Comparison of ENCODE assay signal across 8 cellular contexts in the genomic region with DNA sequence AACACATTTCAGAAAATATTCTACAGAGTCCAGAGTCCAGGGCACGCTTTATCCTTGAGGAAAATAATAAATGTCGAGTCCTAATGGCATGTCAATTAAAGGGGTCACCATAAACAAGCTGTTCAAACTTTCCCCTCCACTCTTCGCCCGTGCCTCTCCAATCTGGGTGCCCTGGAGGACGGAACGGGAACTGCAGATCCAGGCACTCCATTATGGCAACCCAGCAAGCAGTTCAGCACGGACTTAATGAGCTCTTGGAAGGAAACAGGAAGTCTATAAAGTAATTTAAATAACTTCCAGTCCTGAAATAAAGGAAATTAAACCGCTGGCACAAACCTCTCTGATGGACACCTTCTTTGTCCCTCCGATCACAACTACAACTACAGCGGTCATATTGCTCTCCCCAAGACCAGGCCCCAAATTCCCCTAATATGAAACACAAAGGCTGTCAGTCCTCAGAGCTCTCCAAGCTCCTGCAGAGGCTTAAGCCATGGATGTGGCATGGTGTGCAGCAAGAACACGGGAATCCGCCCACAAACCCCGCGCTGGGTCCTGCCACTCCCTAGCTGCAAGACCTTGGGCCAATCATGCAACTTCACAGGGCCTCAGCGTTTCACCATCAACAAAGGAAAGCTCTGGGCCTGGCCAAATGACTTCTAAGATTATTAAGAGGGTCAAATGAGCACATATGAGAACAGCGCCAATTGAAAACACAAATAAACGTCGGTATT. TPM values are rescaled to one million over a fixed set of nuclear protein-coding genes. Genes with fewer than 3 reads are reported as not detected.
DNase-seq lines count a peak whose midpoint lies in the region; ATAC-seq, FAIRE-seq and TF ChIP-seq lines count a peak whose summit lies in the region.

No MANE protein-coding gene starts in this region.

- H3K4ac ChIP-seq in H9 (ENCODE audit: low read depth, low read length) (no peak overlapping the region), mesendoderm (ENCODE audit: low read depth, low read length) (no peak overlapping the region)

- H3K14ac ChIP-seq in H9 (ENCODE audit: insufficient read depth, low read length) = no peak overlapping the region

- FAIRE-seq in GM12892 (lab: Jason Lieb, UNC) = no peak

- peak; percentile 86 for ATAC-seq in WTC11
- ATAC-seq in HG02884 (IDR thresholded peaks at IDR 0.05; ENCODE audit: unreplicated experiment) = no peak

- H2BK120ac ChIP-seq in H9 (ENCODE audit: low read depth, low read length, poor library complexity, severe bottlenecking) (no peak overlapping the region), mesendoderm (ENCODE audit: low read depth, low read length) (no peak overlapping the region)

- TF ChIP-seq CTCF in H9 (conservative IDR thresholded peaks at IDR 0.05) (peak; percentile 77), WTC11 (IDR thresholded peaks at IDR 0.05) (peak; percentile 87)

- H3K79me2 ChIP-seq in H9 (ENCODE audit: insufficient read depth, low read length) (no peaks in the 10 kb centered on the region), mesendoderm (ENCODE audit: control insufficient read depth, insufficient read depth, low read length) (no peaks in the 10 kb centered on the region)

- H3K9ac ChIP-seq in H9 (ENCODE audit: extremely low read depth, insufficient read length, low read length) (no peak overlapping the region), mesendoderm (ENCODE audit: low read length) (no peak overlapping the region)

- H2BK15ac ChIP-seq in H9 (ENCODE audit: low read depth, low read length) (no peak overlapping the region), mesendoderm (replicated peaks; ENCODE audit: low read depth) (no peak overlapping the region)

- no peaks in the 10 kb centered on the region for H3K9me3 ChIP-seq in H9 (ENCODE audit: control insufficient read depth, low read depth, low read length)

- no peaks in the 10 kb centered on the region for H3K36me3 ChIP-seq in mesendoderm (ENCODE audit: control insufficient read depth, insufficient read depth, low read length)

- H3K79me1 ChIP-seq in H9 (ENCODE audit: insufficient read depth, low read depth, low read length, poor library complexity, severe bottlenecking) = no peaks in the 10 kb centered on the region
- H3K79me1 ChIP-seq in mesendoderm (ENCODE audit: low read length) = no peaks in the 10 kb centered on the region

- H2BK12ac ChIP-seq in H9 (ENCODE audit: insufficient read length, low read depth, low read length) = no peak overlapping the region

- no peak overlapping the region for H4K91ac ChIP-seq in H9 (ENCODE audit: insufficient read length, low read depth, low read length)

- no peak overlapping the region for H3K4me3 ChIP-seq in mesendoderm (ENCODE audit: low read length)

- H3K4me2 ChIP-seq in H9 (ENCODE audit: insufficient read depth, insufficient read length, low read length) (no peak overlapping the region), mesendoderm (ENCODE audit: low read length) (no peak overlapping the region)

- no peaks in the 10 kb centered on the region for H4K20me1 ChIP-seq in H9 (ENCODE audit: control insufficient read depth, insufficient read depth, insufficient read length)

- H3K23ac ChIP-seq in H9 (ENCODE audit: insufficient read length, low read depth, low read length) (no peak overlapping the region), mesendoderm (ENCODE audit: low read length) (no peak overlapping the region)

- H2BK5ac ChIP-seq in H9 (ENCODE audit: insufficient read length, low read length) (no peak overlapping the region), mesendoderm (ENCODE audit: low read length) (no peak overlapping the region)

- H3K27ac Mint-ChIP-seq in H9 (no peak overlapping the region), WTC11 (no peak overlapping the region)

- WGBS in H9 (ENCODE audit: extremely low coverage, insufficient read length, low lambda C conversion rate) = no CpG with 5 or more reads among the region's 18 CpGs
- WGBS in mesendoderm (ENCODE audit: extremely low coverage, insufficient coverage, low lambda C conversion rate) = no CpG with 5 or more reads among the region's 18 CpGs

- H3K27me3 Mint-ChIP-seq in H9 (ENCODE audit: low read depth) = peaks cover 9% of the 10 kb centered on the region
- H3K27me3 Mint-ChIP-seq in WTC11 (ENCODE audit: low read depth) = no peaks in the 10 kb centered on the region; the same call in 1 of the 2 replicates

- POLR2A ChIA-PET in WTC11 (lab: Charles Lee) = interaction anchor here (0.5 to 1.1 kb wide), 3 partner anchors 10 to 265 kb away, joined by 3 to 5 read pairs (median 3); no protein-coding TSS in a partner anchor

- H3K36me3 Mint-ChIP-seq in H9 (ENCODE audit: insufficient read depth in 1 of 3, low read depth in 3 of 3) (no peaks in the 10 kb centered on the region), WTC11 (peaks cover under 1% of the 10 kb centered on the region; the same call in 1 of the 2 replicates)

- no peak overlapping the region for H3K4me3 Mint-ChIP-seq in H9
- no peak overlapping the region for H3K4me3 Mint-ChIP-seq in WTC11

- H3K18ac ChIP-seq in H9 (ENCODE audit: insufficient read length, low read depth, low read length) (no peak overlapping the region), mesendoderm (ENCODE audit: low read length) (no peak overlapping the region)

- H2AK5ac ChIP-seq in H9 (ENCODE audit: insufficient read length, low read length) = no peak overlapping the region
- H2AK5ac ChIP-seq in mesendoderm (ENCODE audit: low read length) = no peak overlapping the region

- no peak for TF ChIP-seq POLR2A in GM12892 (IDR thresholded peaks at IDR 0.05; ENCODE audit: low read depth, low read length)

- H3T11ph ChIP-seq in H9 (ENCODE audit: low read length) = no peak overlapping the region

- no peak overlapping the region for H2BK20ac ChIP-seq in H9 (ENCODE audit: low read depth, low read length, poor library complexity, severe bottlenecking)

- H3K27me3 ChIP-seq in H9 (ENCODE audit: insufficient read depth, low read length) (no peaks in the 10 kb centered on the region), mesendoderm (ENCODE audit: insufficient read depth, low read length, poor library complexity) (no peaks in the 10 kb centered on the region)

- H3K23me2 ChIP-seq in H9 (ENCODE audit: insufficient read length, low read depth, low read length, poor library complexity, severe bottlenecking) = no peaks in the 10 kb centered on the region

- H3K9me3 Mint-ChIP-seq in H9 = peaks cover 0 to under 1% of the 10 kb centered on the region in 2 experiments; a peak in 2 of 5 replicates
- H3K9me3 Mint-ChIP-seq in WTC11 = peaks cover under 1% of the 10 kb centered on the region; the same call in 1 of the 2 replicates

- no peak overlapping the region for H4K8ac ChIP-seq in H9 (replicated peaks; ENCODE audit: insufficient read length, low read depth, low read length)
- no peak overlapping the region for H4K8ac ChIP-seq in mesendoderm (ENCODE audit: low read depth, low read length)

- H3K4me1 Mint-ChIP-seq in H9 (peaks cover 24 to 29% of the 10 kb centered on the region in 2 experiments), WTC11 (peaks cover 32% of the 10 kb centered on the region)

- H3K56ac ChIP-seq in H9 (ENCODE audit: insufficient read length, low read depth, low read length) (no peak overlapping the region), mesendoderm (ENCODE audit: low read length) (no peak overlapping the region)

- H4K5ac ChIP-seq in H9 (ENCODE audit: insufficient read length, low read depth, low read length) (no peak overlapping the region), mesendoderm (ENCODE audit: low read length) (no peak overlapping the region)

- H3K4me1 ChIP-seq in H9 (ENCODE audit: insufficient read depth, low read length) (peaks cover 6% of the 10 kb centered on the region; the same call in 1 of the 2 replicates), mesendoderm (ENCODE audit: control insufficient read depth, low read depth, low read length) (peaks cover 17% of the 10 kb centered on the region)

- H2AFZ ChIP-seq in H9 (ENCODE audit: low read length) = no peak overlapping the region

- CTCF ChIA-PET in WTC11 (lab: Charles Lee) = interaction anchor here (0.5 to 2.6 kb wide), 63 partner anchors 9 to 531 kb away, joined by 3 to 47 read pairs (median 4); partner anchors contain the start of gene ZFHX3

- DNase-seq in COLO668 (lab: John Stamatoyannopoulos, UW; ENCODE audit: unreplicated experiment) = peak; percentile 17
- DNase-seq in H9 = peak; percentile 68
- DNase-seq in WTC11 (ENCODE audit: low spot score) = peak; percentile 73
- DNase-seq in mesendoderm = peak; percentile 69
- DNase-seq in kidney glomerular epithelial cell (lab: John Stamatoyannopoulos, UW) = no peak
- DNase-seq in NK-92 (lab: John Stamatoyannopoulos, UW; ENCODE audit: unreplicated experiment) = no peak
- DNase-seq in GM12892 (ENCODE audit: insufficient read length) = no peak

- H3K27ac ChIP-seq in H9 (ENCODE audit: insufficient read length, low read depth, low read length) (no peak overlapping the region), mesendoderm (ENCODE audit: low read depth, low read length) (no peak overlapping the region)

TF ChIP-seq in WTC11, 78 proteins besides CTCF, POLR2A, EP300 and RAD21:
- TF ChIP-seq, protein P1, sequence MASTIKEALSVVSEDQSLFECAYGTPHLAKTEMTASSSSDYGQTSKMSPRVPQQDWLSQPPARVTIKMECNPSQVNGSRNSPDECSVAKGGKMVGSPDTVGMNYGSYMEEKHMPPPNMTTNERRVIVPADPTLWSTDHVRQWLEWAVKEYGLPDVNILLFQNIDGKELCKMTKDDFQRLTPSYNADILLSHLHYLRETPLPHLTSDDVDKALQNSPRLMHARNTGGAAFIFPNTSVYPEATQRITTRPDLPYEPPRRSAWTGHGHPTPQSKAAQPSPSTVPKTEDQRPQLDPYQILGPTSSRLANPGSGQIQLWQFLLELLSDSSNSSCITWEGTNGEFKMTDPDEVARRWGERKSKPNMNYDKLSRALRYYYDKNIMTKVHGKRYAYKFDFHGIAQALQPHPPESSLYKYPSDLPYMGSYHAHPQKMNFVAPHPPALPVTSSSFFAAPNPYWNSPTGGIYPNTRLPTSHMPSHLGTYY (CRISPR knock-in tag; IDR thresholded peaks at IDR 0.05) = no peak

RNA-seq across cellular contexts. Expression of gene ZFHX3, which starts 52.6 kb away (rescaled TPM):
- total RNA-seq in H9 (2021) = 1.1 and 1.5 TPM in 2 replicates
- 2.7 to 5.7 TPM (median 3.1 TPM) in 3 replicates for total RNA-seq in WTC11 (2021)
- 0.86 TPM for polyA plus RNA-seq in mesendoderm (2013, experiment 1 of 2)
- 0.76 TPM for polyA plus RNA-seq in mesendoderm (2013, experiment 2 of 2)
- polyA plus RNA-seq in GM12892 (2012; ENCODE audit: missing spikeins) = 4.2 TPM

Comparison
In these comparisons a context has a peak if more than half of its experiments do, and no peak if none do; other contexts are left out.
1. DNase-seq: peak in COLO668 (single experiment), H9 (single experiment), WTC11 (single experiment) and mesendoderm (single experiment); none in kidney glomerular epithelial cell (single experiment), NK-92 (single experiment) and GM12892 (single experiment).